Comparison of ENCODE assay signal across 1 cellular context in genomic region chr11:44728491-44728910, GRCh38.
TF ChIP-seq lines count a peak whose summit lies in the region.

No MANE protein-coding gene starts in this region.

TF ChIP-seq in GM12878, 131 proteins besides CTCF, POLR2A, EP300 and RAD21 (continued from another document):
- TF ChIP-seq, protein P1, sequence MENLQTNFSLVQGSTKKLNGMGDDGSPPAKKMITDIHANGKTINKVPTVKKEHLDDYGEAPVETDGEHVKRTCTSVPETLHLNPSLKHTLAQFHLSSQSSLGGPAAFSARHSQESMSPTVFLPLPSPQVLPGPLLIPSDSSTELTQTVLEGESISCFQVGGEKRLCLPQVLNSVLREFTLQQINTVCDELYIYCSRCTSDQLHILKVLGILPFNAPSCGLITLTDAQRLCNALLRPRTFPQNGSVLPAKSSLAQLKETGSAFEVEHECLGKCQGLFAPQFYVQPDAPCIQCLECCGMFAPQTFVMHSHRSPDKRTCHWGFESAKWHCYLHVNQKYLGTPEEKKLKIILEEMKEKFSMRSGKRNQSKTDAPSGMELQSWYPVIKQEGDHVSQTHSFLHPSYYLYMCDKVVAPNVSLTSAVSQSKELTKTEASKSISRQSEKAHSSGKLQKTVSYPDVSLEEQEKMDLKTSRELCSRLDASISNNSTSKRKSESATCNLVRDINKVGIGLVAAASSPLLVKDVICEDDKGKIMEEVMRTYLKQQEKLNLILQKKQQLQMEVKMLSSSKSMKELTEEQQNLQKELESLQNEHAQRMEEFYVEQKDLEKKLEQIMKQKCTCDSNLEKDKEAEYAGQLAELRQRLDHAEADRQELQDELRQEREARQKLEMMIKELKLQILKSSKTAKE (IDR thresholded peaks at IDR 0.05; ENCODE audit: low read depth, poor library complexity, severe bottlenecking), result no peak
- TF ChIP-seq ZNF384 (IDR thresholded peaks at IDR 0.05; ENCODE audit: borderline replicate concordance, low read depth, low read length) (no peak), HDAC6 (IDR thresholded peaks at IDR 0.05; ENCODE audit: unreplicated experiment) (no peak)
